1 cellular context compared by ENCODE assay signal in genomic region chr16:3306078-3306477, GRCh38.
TF ChIP-seq lines count a peak whose summit lies in the region.

No MANE protein-coding gene starts in this region.

TF ChIP-seq in liver, 16 proteins besides CTCF, POLR2A, EP300 and RAD21 (continued from another document):
- no peak for TF ChIP-seq REST (IDR thresholded peaks at IDR 0.05)
